In the genomic region with DNA sequence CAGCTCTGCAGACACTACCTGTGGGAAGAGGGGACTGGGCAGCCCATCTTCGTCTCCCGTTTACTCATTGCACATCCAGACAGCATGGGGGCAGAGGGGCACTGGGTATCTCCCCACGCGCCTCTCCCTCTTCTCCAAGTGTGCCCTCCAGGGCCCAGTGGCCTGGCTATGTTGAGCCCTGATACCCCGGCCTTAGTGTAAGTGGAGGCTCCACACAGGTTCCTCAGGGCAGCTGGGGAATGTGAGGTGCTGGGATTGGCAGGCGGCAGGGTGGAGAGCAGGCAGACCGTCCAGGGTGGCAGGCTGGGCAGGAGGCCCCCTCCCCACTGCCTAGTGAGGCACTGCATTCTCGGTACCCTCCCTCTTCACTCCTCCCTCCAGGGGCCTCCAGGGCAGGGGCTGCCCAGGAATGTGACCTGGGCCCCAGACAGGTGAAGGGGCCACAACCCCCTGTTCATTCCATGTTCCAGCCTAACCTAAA, we compare ENCODE assay signal across 1 cellular context.
TF ChIP-seq lines count a peak whose summit lies in the region.

No MANE protein-coding gene starts in this region.

TF ChIP-seq in GM12891, 5 proteins besides CTCF, POLR2A, EP300 and RAD21:
- TF ChIP-seq SPI1 (IDR thresholded peaks at IDR 0.05; ENCODE audit: low read depth, low read length) (no peak), POU2F2 (IDR thresholded peaks at IDR 0.05; ENCODE audit: low read depth, low read length) (no peak), TAF1 (IDR thresholded peaks at IDR 0.05; ENCODE audit: low read depth, low read length) (no peak), PAX5 (IDR thresholded peaks at IDR 0.05; ENCODE audit: insufficient read depth, low read length, severe bottlenecking) (no peak), POLR2AphosphoS5 (IDR thresholded peaks at IDR 0.05; ENCODE audit: low read depth, low read length) (no peak)
